ENCODE assay signal across 8 cellular contexts in the genomic region with DNA sequence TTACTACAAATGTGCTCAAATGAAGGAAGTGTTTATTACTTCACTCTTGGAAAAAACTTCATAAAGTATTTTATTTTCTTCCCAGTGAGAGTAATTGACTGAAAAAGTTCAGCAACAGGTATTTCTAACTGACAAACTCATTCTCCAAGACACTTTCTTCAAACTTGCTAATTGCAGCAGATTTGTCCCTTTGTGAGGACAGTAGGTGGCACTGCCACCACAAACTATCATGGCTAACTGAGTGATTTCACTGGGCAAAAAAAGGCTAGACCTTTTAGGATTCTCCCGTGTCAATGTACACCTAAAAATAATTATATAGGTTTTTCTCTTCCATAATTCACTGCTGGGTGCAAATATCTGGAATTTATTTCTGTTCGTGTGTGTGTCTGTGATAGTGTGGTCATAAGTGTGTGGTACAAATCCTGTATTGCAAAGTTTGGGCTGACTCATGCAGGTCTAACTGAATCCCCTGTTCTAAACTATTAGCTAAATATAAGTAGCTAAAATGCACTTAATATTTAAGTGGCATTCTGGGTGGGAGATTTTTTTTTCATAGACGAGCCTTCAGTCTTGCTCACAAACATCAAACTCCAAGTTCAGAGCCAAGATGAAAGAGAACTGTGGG. TPM values are rescaled to one million over a fixed set of nuclear protein-coding genes. Genes with fewer than 3 reads are reported as not detected.
DNase-seq lines count a peak whose midpoint lies in the region; ATAC-seq and TF ChIP-seq lines count a peak whose summit lies in the region.

No MANE protein-coding gene starts in this region.

- H3K9me3 ChIP-seq in SJCRH30 (replicated peaks) (no peaks in the 10 kb centered on the region), mesodermal cell (ENCODE audit: control insufficient read depth, low read length) (no peaks in the 10 kb centered on the region), sigmoid colon (no peaks in the 10 kb centered on the region)

- H3K4me1 ChIP-seq in SJCRH30 (peaks cover 29% of the 10 kb centered on the region), mesodermal cell (ENCODE audit: control insufficient read depth, insufficient read depth, low read length, poor library complexity, severe bottlenecking) (peaks cover 19% of the 10 kb centered on the region), sigmoid colon (peaks cover 0 to 23% (median 20%) of the 10 kb centered on the region in 4 donors)

- H3K36me3 ChIP-seq in SJCRH30 (no peaks in the 10 kb centered on the region), mesodermal cell (ENCODE audit: control insufficient read depth, insufficient read depth, low read length) (no peaks in the 10 kb centered on the region), sigmoid colon (no peaks in the 10 kb centered on the region)

- TF ChIP-seq CTCF in GM13976 (IDR thresholded peaks at IDR 0.05; ENCODE audit: borderline replicate concordance, control extremely low read depth, extremely low read depth, insufficient read depth, missing control alignments) (peak; percentile 53), choroid plexus epithelial cell (conservative IDR thresholded peaks at IDR 0.05; ENCODE audit: low read depth, low read length) (peak; percentile 66), sigmoid colon (IDR thresholded peaks at IDR 0.05) (peak in 2 of 4 experiments; percentile 17 to 24)

- in situ Hi-C loops in GM13976 (cut with MboI; ENCODE audit: low sequenced_read_pairs, unreplicated experiment): loop anchor here (10.0 kb wide), 1 partner anchor 1327 kb away; no protein-coding TSS in a partner anchor

- H3K4me3 ChIP-seq in SJCRH30 (no peak overlapping the region), choroid plexus epithelial cell (ENCODE audit: low read depth, low read length) (no peak overlapping the region), mesodermal cell (ENCODE audit: extremely low read depth, insufficient read depth, low read length, poor library complexity, severe bottlenecking) (peak overlapping the region; percentile 67), sigmoid colon (no peak overlapping the region)

- intact Hi-C loops in sigmoid colon (cut with DNase I): loop anchor here (5.0 kb wide), 1 partner anchor 1329 kb away; no protein-coding TSS in a partner anchor

- H3K27ac ChIP-seq in SJCRH30 (no peak overlapping the region), mesodermal cell (ENCODE audit: low read depth, low read length, severe bottlenecking) (no peak overlapping the region), sigmoid colon (no peak overlapping the region)

- H3K27me3 ChIP-seq in SJCRH30: no peaks in the 10 kb centered on the region
- H3K27me3 ChIP-seq in sigmoid colon: peaks cover 19 to 70% (median 27%) of the 10 kb centered on the region in 3 donors

- no peak for ATAC-seq in HG03342 (IDR thresholded peaks at IDR 0.05; ENCODE audit: unreplicated experiment)

- WGBS in mesodermal cell (ENCODE audit: insufficient coverage in 2 of 2), 2 experiments: no CpG with 5 or more reads among the region's 3 CpGs
- 13 to 27% methylated on average over 3 of the region's 3 CpGs for WGBS in sigmoid colon, 2 donors

- DNase-seq in Ammon's horn (ENCODE audit: low spot score) (peak; percentile 64), GM13976 (ENCODE audit: low spot score) (peak; percentile 44), SJCRH30 (peak; percentile 55 to 89), choroid plexus epithelial cell (ENCODE audit: low read depth) (peak; percentile 79), sigmoid colon (no peak), DMS114 treated with DMSO at 0.1 percent for 48 hours (lab: John Stamatoyannopoulos, UW; ENCODE audit: unreplicated experiment) (no peak)

- TF ChIP-seq POLR2A in sigmoid colon (IDR thresholded peaks at IDR 0.05): no peak

- no peak for TF ChIP-seq EP300 in sigmoid colon (IDR thresholded peaks at IDR 0.05)

RNA-seq across cellular contexts. Expression of gene HS3ST3A1, which starts 3.9 kb away (rescaled TPM):
- 22.2 and 27.3 TPM in 2 replicates for total RNA-seq in SJCRH30 (2014; rRNA removed; shearing (Covaris generic))
- 19.6 TPM for polyA plus RNA-seq in mesodermal cell (2013, experiment 1 of 2)
- 13.8 TPM for polyA plus RNA-seq in mesodermal cell (2013, experiment 2 of 2)
- 1 to 10 TPM; 1.8 to 3.7 (median 3.0) TPM for total RNA-seq in sigmoid colon
- 1 to 10 TPM in 1 of 3 donors, not detected in 2; 1.5 TPM for polyA plus RNA-seq in sigmoid colon

Comparison
In these comparisons a context has a peak if more than half of its experiments do, and no peak if none do; other contexts are left out.
1. DNase-seq: peak in Ammon's horn (single experiment), GM13976 (single experiment), SJCRH30 (2 of 2) and choroid plexus epithelial cell (single experiment); none in sigmoid colon (single experiment) and DMS114 treated with DMSO at 0.1 percent for 48 hours (single experiment).